In the genomic region with DNA sequence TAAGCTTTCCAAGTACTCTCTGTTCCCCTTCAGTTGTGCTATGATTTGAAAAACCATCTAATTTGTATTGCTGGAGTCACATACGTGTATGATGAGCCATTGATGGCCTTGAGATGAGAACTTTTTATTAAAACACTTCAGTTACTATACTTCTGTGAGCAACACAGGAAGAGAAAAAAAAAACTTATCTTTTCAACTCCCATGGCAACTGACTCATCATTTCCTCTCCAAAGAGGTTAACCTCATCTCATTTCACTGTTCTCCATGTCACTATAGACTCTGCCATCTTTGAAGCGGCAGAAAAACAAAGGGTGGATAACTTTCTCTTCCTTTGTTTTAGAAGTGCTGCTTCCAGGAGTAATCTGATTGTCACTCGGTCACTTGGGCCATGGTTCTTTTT, we compare ENCODE assay signal across 10 cellular contexts.
DNase-seq lines count a peak whose midpoint lies in the region; ATAC-seq, FAIRE-seq and TF ChIP-seq lines count a peak whose summit lies in the region.
"Had no signal": no experiment of that assay in that cellular context is flagged by ENCODE, and none has a peak within 500 bp of the region (broad histone marks: within the 10 kb centered on the region; RNA-seq: fewer than 3 reads in every experiment).

No MANE protein-coding gene starts in this region.

- no peak for FAIRE-seq in bronchial epithelial cell (lab: Jason Lieb, UNC)

- intact Hi-C loops in transverse colon (cut with DNase I; ENCODE audit: low total_unique reads), result no loop called here

- peak overlapping the region; percentile 89 for H3K27ac Mint-ChIP-seq in activated CD4-positive, alpha-beta T cell treated with anti-CD3 and anti-CD28 coated beads, Interleukin-2, amount 10 ng/mL, durations not matched to agents 7 days and 5 days

- peak; percentile 59 for DNase-seq in activated CD4-positive, alpha-beta T cell treated with anti-CD3 and anti-CD28 coated beads, Interleukin-2, amount 10 ng/mL, durations not matched to agents 7 days and 5 days
- no peak for DNase-seq in activated CD4-positive, alpha-beta T cell treated with anti-CD3 and anti-CD28 coated beads, Interleukin-2, amount 50 U/mL, for 4 hours
- peak; percentile 85 for DNase-seq in NCI-H226
- DNase-seq in bronchial epithelial cell (ENCODE audit: low read depth), result peak; percentile 76
- peak; percentile 76 for DNase-seq in skeletal muscle cell (ENCODE audit: low read depth)
- no peak for DNase-seq in transverse colon
- DNase-seq: BE2C, NCI-H2171 had no signal

- TF ChIP-seq POLR2A in transverse colon (IDR thresholded peaks at IDR 0.05), result no peak

- no peak for TF ChIP-seq CTCF in bronchial epithelial cell (IDR thresholded peaks at IDR 0.05; ENCODE audit: insufficient read depth, low read length, severe bottlenecking)
- TF ChIP-seq CTCF in transverse colon (IDR thresholded peaks at IDR 0.05), result no peak

- H3K9me3 Mint-ChIP-seq in activated CD4-positive, alpha-beta T cell treated with anti-CD3 and anti-CD28 coated beads, Interleukin-2, amount 10 ng/mL, durations not matched to agents 7 days and 5 days, result peaks cover 8% of the 10 kb centered on the region

- no peaks in the 10 kb centered on the region for H3K27me3 Mint-ChIP-seq in activated CD4-positive, alpha-beta T cell treated with anti-CD3 and anti-CD28 coated beads, Interleukin-2, amount 10 ng/mL, durations not matched to agents 7 days and 5 days

- in situ Hi-C loops in transverse colon (cut with MboI; ENCODE audit: low pct_ligation_motif_present in 1 of 4, low pct_unique_long_range_greater_than_20kb in 1 of 4, low sequenced_read_pairs in 3 of 4), result no loop called here

- POLR2A ChIA-PET in activated CD4-positive, alpha-beta T cell treated with anti-CD3 and anti-CD28 coated beads, Interleukin-2, amount 10 ng/mL, durations not matched to agents 7 days and 5 days (lab: Charles Lee), result no interaction called here

- H3K27ac ChIP-seq in transverse colon, result peak overlapping the region in 1 of 4 donors; percentile 16

- H3K4me1 ChIP-seq in transverse colon, result no peaks in the 10 kb centered on the region

- H3K4me1 Mint-ChIP-seq in activated CD4-positive, alpha-beta T cell treated with anti-CD3 and anti-CD28 coated beads, Interleukin-2, amount 10 ng/mL, durations not matched to agents 7 days and 5 days, result peaks cover 34% of the 10 kb centered on the region

- TF ChIP-seq EP300 in transverse colon (IDR thresholded peaks at IDR 0.05; ENCODE audit: low read depth), result no peak

- no peaks in the 10 kb centered on the region for H3K36me3 ChIP-seq in bronchial epithelial cell (ENCODE audit: control insufficient read depth, insufficient read depth, low read length)
- no peaks in the 10 kb centered on the region for H3K36me3 ChIP-seq in transverse colon
- H3K36me3 ChIP-seq: BE2C had no signal

- WGBS in transverse colon (ENCODE audit: low coverage in 1 of 2), 2 donors, result 71 to 86% methylated on average over 3 of the region's 3 CpGs

- ATAC-seq in HG03108 (IDR thresholded peaks at IDR 0.05; ENCODE audit: unreplicated experiment) (no peak), GM19397 (IDR thresholded peaks at IDR 0.05; ENCODE audit: unreplicated experiment) (no peak)

- CTCF ChIA-PET in activated CD4-positive, alpha-beta T cell treated with anti-CD3 and anti-CD28 coated beads, Interleukin-2, amount 10 ng/mL, durations not matched to agents 7 days and 5 days (lab: Charles Lee), result no interaction called here

- H3K4me3 ChIP-seq in bronchial epithelial cell (ENCODE audit: low read depth, low read length) (no peak overlapping the region), skeletal muscle cell (ENCODE audit: low read depth, low read length) (no peak overlapping the region), transverse colon (no peak overlapping the region)

- H3K36me3 Mint-ChIP-seq in activated CD4-positive, alpha-beta T cell treated with anti-CD3 and anti-CD28 coated beads, Interleukin-2, amount 10 ng/mL, durations not matched to agents 7 days and 5 days (ENCODE audit: low read depth), result peaks cover 10% of the 10 kb centered on the region

- H3K27me3 ChIP-seq in bronchial epithelial cell (ENCODE audit: control insufficient read depth, insufficient read depth, low read length), result no peaks in the 10 kb centered on the region
- no peaks in the 10 kb centered on the region for H3K27me3 ChIP-seq in transverse colon
- H3K27me3 ChIP-seq: BE2C had no signal

- peak overlapping the region; percentile 17 for H3K4me3 Mint-ChIP-seq in activated CD4-positive, alpha-beta T cell treated with anti-CD3 and anti-CD28 coated beads, Interleukin-2, amount 10 ng/mL, durations not matched to agents 7 days and 5 days

- no peaks in the 10 kb centered on the region for H3K9me3 ChIP-seq in transverse colon
- H3K9me3 ChIP-seq: BE2C had no signal

Comparison
In these comparisons a context has a peak if more than half of its experiments do, and no peak if none do; other contexts are left out.
1. DNase-seq: peak in activated CD4-positive, alpha-beta T cell treated with anti-CD3 and anti-CD28 coated beads, Interleukin-2, amount 10 ng/mL, durations not matched to agents 7 days and 5 days (single experiment), NCI-H226 (single experiment), bronchial epithelial cell (single experiment) and skeletal muscle cell (single experiment); none in activated CD4-positive, alpha-beta T cell treated with anti-CD3 and anti-CD28 coated beads, Interleukin-2, amount 50 U/mL, for 4 hours (0 of 2) and transverse colon (single experiment).